Comparison of ENCODE assay signal across 9 cellular contexts in the genomic region with DNA sequence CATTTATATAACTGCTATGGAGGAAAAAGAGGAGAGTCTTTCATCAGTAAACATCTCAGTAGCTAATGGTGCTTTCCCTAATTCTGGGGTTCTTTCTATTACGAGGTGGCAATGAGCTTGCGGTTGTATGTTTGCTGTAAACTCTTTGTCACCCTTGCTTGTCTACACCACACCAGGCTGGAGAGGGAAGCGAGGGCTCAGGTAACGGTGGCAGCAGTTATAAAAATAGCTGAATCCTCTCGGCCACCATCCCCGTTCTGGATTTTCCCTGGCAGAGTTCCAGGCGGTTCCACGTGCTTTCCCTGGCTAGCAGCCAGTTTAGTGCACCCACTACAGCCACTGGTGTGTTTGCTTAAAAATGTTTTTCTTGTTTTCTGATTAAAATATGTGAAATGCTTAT. TPM values are rescaled to one million over a fixed set of nuclear protein-coding genes. Genes with fewer than 3 reads are reported as not detected.
DNase-seq lines count a peak whose midpoint lies in the region; ATAC-seq and TF ChIP-seq lines count a peak whose summit lies in the region.
"Had no signal": no experiment of that assay in that cellular context is flagged by ENCODE, and none has a peak within 500 bp of the region (broad histone marks: within the 10 kb centered on the region; RNA-seq: fewer than 3 reads in every experiment).

No MANE protein-coding gene starts in this region.

- TF ChIP-seq CTCF in GM23338 (conservative IDR thresholded peaks at IDR 0.05; ENCODE audit: low read depth in 2 of 2) (no peak), sigmoid colon (IDR thresholded peaks at IDR 0.05) (no peak), uterus (IDR thresholded peaks at IDR 0.05) (no peak), brain microvascular endothelial cell (IDR thresholded peaks at IDR 0.05; ENCODE audit: low read depth, low read length, missing control alignments) (no peak)

- ATAC-seq in GM18498 (IDR thresholded peaks at IDR 0.05; ENCODE audit: unreplicated experiment) (peak; percentile 49), GM23338 (no peak)

- no peak overlapping the region for H3K27ac Mint-ChIP-seq in GM23338

- H3K4me3 Mint-ChIP-seq in GM23338 = no peak overlapping the region

- H3K4me3 ChIP-seq in GM23338 = no peak overlapping the region
- H3K4me3 ChIP-seq in sigmoid colon = no peak overlapping the region
- H3K4me3 ChIP-seq in uterus = no peak overlapping the region
- H3K4me3 ChIP-seq in brain microvascular endothelial cell (ENCODE audit: low read depth, low read length) = no peak overlapping the region

- TF ChIP-seq POLR2A in sigmoid colon (IDR thresholded peaks at IDR 0.05) (no peak), uterus (IDR thresholded peaks at IDR 0.05) (no peak)

- H3K4me1 ChIP-seq in GM23338 (ENCODE audit: insufficient read depth) (no peaks in the 10 kb centered on the region), sigmoid colon (no peaks in the 10 kb centered on the region), uterus (no peaks in the 10 kb centered on the region)

- no peaks in the 10 kb centered on the region for H3F3A ChIP-seq in GM23338 (replicated peaks; ENCODE audit: low read depth)

- no peaks in the 10 kb centered on the region for H4K20me1 ChIP-seq in GM23338 (replicated peaks; ENCODE audit: insufficient read depth)

- H3K79me2 ChIP-seq in GM23338 (replicated peaks; ENCODE audit: insufficient read depth) = no peaks in the 10 kb centered on the region

- WGBS in sigmoid colon, 2 donors = 11 to 34% methylated on average over 8 of the region's 8 CpGs

- no peaks in the 10 kb centered on the region for H3K9me3 ChIP-seq in sigmoid colon
- H3K9me3 ChIP-seq in uterus = no peaks in the 10 kb centered on the region

- DNase-seq in GM23338 (ENCODE audit: low spot score) = no peak
- DNase-seq in NCI-H774 (lab: John Stamatoyannopoulos, UW) = peak; percentile 14
- peak; percentile 67 for DNase-seq in central memory CD4-positive, alpha-beta T cell
- DNase-seq in stimulated activated CD4-positive, alpha-beta T cell treated with anti-CD3 and anti-CD28 coated beads, Interleukin-2, amount 100 ng/mL, for 24 hours = peak; percentile 51 to 62
- no peak for DNase-seq in sigmoid colon
- DNase-seq in uterus = no peak
- DNase-seq in brain microvascular endothelial cell = no peak

- in situ Hi-C loops in brain microvascular endothelial cell (cut with HindIII; ENCODE audit: low pct_ligation_motif_present, low sequenced_read_pairs) = no loop called here

- no peaks in the 10 kb centered on the region; the same call in 2 of the 3 replicates for H3K36me3 Mint-ChIP-seq in GM23338 (ENCODE audit: low read depth)

- no peaks in the 10 kb centered on the region for H3K36me3 ChIP-seq in GM23338 (ENCODE audit: insufficient read depth)
- H3K36me3 ChIP-seq in sigmoid colon = no peaks in the 10 kb centered on the region
- no peaks in the 10 kb centered on the region for H3K36me3 ChIP-seq in uterus
- H3K36me3 ChIP-seq in brain microvascular endothelial cell (replicated peaks) = no peaks in the 10 kb centered on the region

- H3K9me3 Mint-ChIP-seq in GM23338 = peaks cover 3% of the 10 kb centered on the region; the same call in 2 of the 3 replicates

- H3K9me2 ChIP-seq in GM23338 (ENCODE audit: insufficient read depth) = no peaks in the 10 kb centered on the region

- H3K4me2 ChIP-seq in GM23338 = no peak overlapping the region

- no peak for TF ChIP-seq EP300 in sigmoid colon (IDR thresholded peaks at IDR 0.05)

- H3K27ac ChIP-seq in GM23338 (ENCODE audit: low read depth) (no peak overlapping the region), sigmoid colon (no peak overlapping the region), uterus (peak overlapping the region in 1 of 2 donors; percentile 22), brain microvascular endothelial cell (no peak overlapping the region)

- H3K27me3 Mint-ChIP-seq in GM23338 (ENCODE audit: insufficient read depth, low read depth, poor library complexity) = no peaks in the 10 kb centered on the region

- intact Hi-C loops in sigmoid colon (cut with DNase I) (no loop called here), uterus (cut with DNase I; ENCODE audit: low total_unique reads) (no loop called here)

- H3K27me3 ChIP-seq in GM23338 (ENCODE audit: insufficient read depth) (no peaks in the 10 kb centered on the region), sigmoid colon (no peaks in the 10 kb centered on the region), uterus (no peaks in the 10 kb centered on the region), brain microvascular endothelial cell (replicated peaks) (no peaks in the 10 kb centered on the region)

- peak overlapping the region; percentile 43; the same call in 1 of the 2 replicates for H2AFZ ChIP-seq in GM23338

- no peaks in the 10 kb centered on the region for H3K4me1 Mint-ChIP-seq in GM23338

TF ChIP-seq in GM23338, 12 proteins besides CTCF, POLR2A, EP300 and RAD21 (continues in another document):
- no peak for TF ChIP-seq EZH2 (IDR thresholded peaks at IDR 0.05; ENCODE audit: low read depth, unreplicated experiment)
- TF ChIP-seq NANOG (IDR thresholded peaks at IDR 0.05; ENCODE audit: borderline replicate concordance) = no peak
- TF ChIP-seq ZNF331 (CRISPR knock-in tag; IDR thresholded peaks at IDR 0.05; ENCODE audit: low read depth) = no peak
- no peak for TF ChIP-seq ETS1 (IDR thresholded peaks at IDR 0.05)
- no peak for TF ChIP-seq JUNB (IDR thresholded peaks at IDR 0.05; ENCODE audit: unreplicated experiment)
- TF ChIP-seq POLR2AphosphoS5 (IDR thresholded peaks at IDR 0.05; ENCODE audit: low read depth) = no peak
- TF ChIP-seq STAT1 (IDR thresholded peaks at IDR 0.05; ENCODE audit: unreplicated experiment) = no peak
- no peak for TF ChIP-seq ZNF114 (CRISPR knock-in tag; IDR thresholded peaks at IDR 0.05)
- TF ChIP-seq EZH2phosphoT487 (IDR thresholded peaks at IDR 0.05; ENCODE audit: unreplicated experiment) = no peak
- no peak for TF ChIP-seq REST (IDR thresholded peaks at IDR 0.05; ENCODE audit: unreplicated experiment)
- TF ChIP-seq CREB1 (CRISPR knock-in tag; IDR thresholded peaks at IDR 0.05; ENCODE audit: low read depth) = no peak

RNA-seq across cellular contexts. Expression of gene MAS1, which starts 39.0 kb away (rescaled TPM):
- 0.03 and 0.08 TPM in 2 replicates for total RNA-seq in GM23338 (2014; rRNA removed; shearing (Covaris generic))
- polyA plus RNA-seq in GM23338 (2016; fragmentation: Nextera tagmentation; extraction: Ambion mirVana) = not detected in 2 replicates
- not detected for total RNA-seq in sigmoid colon
- polyA plus RNA-seq in sigmoid colon = under 1 TPM in 1 of 3 donors, not detected in 2; under 0.01 TPM
- under 1 TPM; under 0.01 to 0.58 (median 0.43) TPM for total RNA-seq in uterus
- total RNA-seq: astrocyte had no signal

RNA-seq across cellular contexts. Expression of gene IGF2R, which starts 39.1 kb away (rescaled TPM):
- total RNA-seq in GM23338 (2014; rRNA removed; shearing (Covaris generic)) = 76.4 and 80.4 TPM in 2 replicates
- polyA plus RNA-seq in GM23338 (2016; fragmentation: Nextera tagmentation; extraction: Ambion mirVana) (11.7 and 12.5 TPM in 2 replicates), sigmoid colon (10 to 100 TPM in 2 of 3 donors, 1 to 10 TPM in 1; 3.6 to 43.7 (median 10.9) TPM)
- total RNA-seq in sigmoid colon (10 to 100 TPM; 34.6 to 80.9 (median 42.8) TPM), uterus (10 to 100 TPM; 36.5 to 91.7 (median 61.7) TPM)

Comparison
In these comparisons a context has a peak if more than half of its experiments do, and no peak if none do; other contexts are left out.
1. DNase-seq: peak in NCI-H774 (single experiment), central memory CD4-positive, alpha-beta T cell (single experiment) and stimulated activated CD4-positive, alpha-beta T cell treated with anti-CD3 and anti-CD28 coated beads, Interleukin-2, amount 100 ng/mL, for 24 hours (2 of 2); none in GM23338 (single experiment), sigmoid colon (single experiment), uterus (0 of 2) and brain microvascular endothelial cell (single experiment).